Comparison of ENCODE assay signal across 8 cellular contexts in genomic region chr22:19432092-19432844, GRCh38. TPM values are rescaled to one million over a fixed set of nuclear protein-coding genes. Genes with fewer than 3 reads are reported as not detected.
A peak's percentile ranks its signal among the peaks of the same experiment; 100 is the strongest.
DNase-seq lines count a peak whose midpoint lies in the region; TF ChIP-seq lines count a peak whose summit lies in the region.

TSS of gene MRPL40 (plus strand) at chr22:19432545. CDS start at chr22:19432555, 10 bp downstream.

- H3K9me3 ChIP-seq in neuron (ENCODE audit: low read length) (no peaks in the 10 kb centered on the region), subcutaneous abdominal adipose tissue (ENCODE audit: control insufficient read depth in 5 of 5, low read length in 5 of 5) (no peaks in the 10 kb centered on the region)

- in situ Hi-C loops in G401 (cut with HindIII; ENCODE audit: low sequenced_read_pairs): no loop called here

- no peak for TF ChIP-seq CTCF in foreskin fibroblast (IDR thresholded peaks at IDR 0.05; ENCODE audit: low read depth, low read length)

- H3K4me3 ChIP-seq in H7 (ENCODE audit: insufficient read depth, low read depth, low read length): peak within 1 kb of the TSS; percentile 92
- H3K4me3 ChIP-seq in foreskin fibroblast (ENCODE audit: low read depth in 1 of 2, low read length in 2 of 2): peak within 1 kb of the TSS; percentile 86 to 89
- peak within 1 kb of the TSS; percentile 76 for H3K4me3 ChIP-seq in neuron (ENCODE audit: low read length)
- H3K4me3 ChIP-seq in subcutaneous abdominal adipose tissue (ENCODE audit: low read depth in 1 of 5, low read length in 5 of 5): peak within 1 kb of the TSS; percentile 87 to 94 (median 92)

- H3K9ac ChIP-seq in subcutaneous abdominal adipose tissue (ENCODE audit: low read length in 5 of 5): peak within 1 kb of the TSS; percentile 87 to 96 (median 93)

- H3K36me3 ChIP-seq in H7 (replicated peaks; ENCODE audit: control insufficient read depth, insufficient read depth, low read length) (peaks cover 6% of the 10 kb centered on the region), neuron (ENCODE audit: insufficient read depth, low read length) (peaks cover 24% of the 10 kb centered on the region), subcutaneous abdominal adipose tissue (ENCODE audit: control insufficient read depth in 5 of 5, insufficient read depth in 5 of 5, low read length in 5 of 5) (peaks cover 10 to 23% (median 18%) of the 10 kb centered on the region in 5 donors)

- H3K4me1 ChIP-seq in neuron (ENCODE audit: insufficient read depth, low read length) (peaks cover 20% of the 10 kb centered on the region), subcutaneous abdominal adipose tissue (ENCODE audit: control insufficient read depth in 5 of 5, insufficient read depth in 5 of 5, low read length in 5 of 5) (peaks cover 4 to 30% (median 29%) of the 10 kb centered on the region in 5 donors)

- DNase-seq in G401 (ENCODE audit: low spot score) (peak; percentile 92), H7 (peak; percentile 91), M059J (ENCODE audit: low read depth) (peak; percentile 85), SIG-M5 treated with dmso at 0.1 percent for 504 hours (lab: John Stamatoyannopoulos, UW; ENCODE audit: unreplicated experiment) (peak; percentile 85), activated gamma-delta T cell treated with Interleukin-2 at 50 U/mL for 16 hours (peak; percentile 85), foreskin fibroblast (peak; percentile 97 to 99)

- H3K27me3 ChIP-seq in H7 (ENCODE audit: control insufficient read depth, insufficient read depth, low read length) (no peaks in the 10 kb centered on the region), neuron (ENCODE audit: insufficient read depth, low read length) (no peaks in the 10 kb centered on the region), subcutaneous abdominal adipose tissue (ENCODE audit: control insufficient read depth in 5 of 5, insufficient read depth in 4 of 5, low read length in 5 of 5) (no peaks in the 10 kb centered on the region)

- H3K27ac ChIP-seq in subcutaneous abdominal adipose tissue (ENCODE audit: low read depth, low read length): peak within 1 kb of the TSS; percentile 88

- peak within 1 kb of the TSS; percentile 76 for H2AFZ ChIP-seq in neuron (ENCODE audit: low read depth, low read length)

RNA-seq across cellular contexts. Expression of gene MRPL40, which starts in this region (rescaled TPM):
- 48.9 and 61.5 TPM in 2 replicates for total RNA-seq in G401 (2014; rRNA removed; shearing (Covaris generic))
- total RNA-seq in H7 (2014; rRNA removed; shearing (Covaris generic)): 20.1 and 20.2 TPM in 2 replicates
- total RNA-seq in M059J (2014; rRNA removed; shearing (Covaris generic)): 44.4 and 50.4 TPM in 2 replicates

Comparison
In these comparisons a context has a peak if more than half of its experiments do, and no peak if none do; other contexts are left out.
1. Peak in every context shown above with its lines: DNase-seq, H3K4me3 ChIP-seq and H3K27ac ChIP-seq.